ENCODE assay signal across 27 cellular contexts in the genomic region with DNA sequence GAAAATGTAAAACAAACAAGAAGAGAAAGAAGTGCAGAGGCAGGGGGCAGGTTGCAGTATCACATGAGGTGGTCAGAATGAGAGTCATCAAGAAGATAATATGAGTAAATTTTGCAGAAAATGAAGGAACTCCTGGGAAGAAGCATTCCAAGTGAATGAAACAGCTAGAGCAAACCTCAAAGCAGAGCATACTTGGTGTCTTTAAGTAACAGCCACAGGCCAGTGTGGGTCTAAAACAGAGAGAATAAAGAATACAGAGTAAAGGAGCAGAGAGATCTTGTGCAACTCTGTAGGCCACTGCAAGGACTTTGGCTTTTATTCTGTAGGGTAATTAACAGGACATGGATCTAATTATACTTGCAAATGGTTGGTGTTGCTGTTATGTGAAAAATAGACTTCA.
DNase-seq lines count a peak whose midpoint lies in the region; ATAC-seq, FAIRE-seq and TF ChIP-seq lines count a peak whose summit lies in the region.
"Had no signal": no experiment of that assay in that cellular context is flagged by ENCODE, and none has a peak within 500 bp of the region (broad histone marks: within the 10 kb centered on the region; RNA-seq: fewer than 3 reads in every experiment).

No MANE protein-coding gene starts in this region.

- H3K36me3 Mint-ChIP-seq in CD8-positive, alpha-beta T cell, result no peaks in the 10 kb centered on the region
- H3K36me3 Mint-ChIP-seq: naive thymus-derived CD4-positive, alpha-beta T cell had no signal

- H3K36me3 ChIP-seq in WERI-Rb-1, result no peaks in the 10 kb centered on the region
- H3K36me3 ChIP-seq in CD8-positive, alpha-beta T cell (ENCODE audit: insufficient read depth, low read length), result no peaks in the 10 kb centered on the region

- CTCF ChIA-PET in AG04449 (lab: Yijun Ruan, JAX), result no interaction called here
- CTCF ChIA-PET in CD8-positive, alpha-beta T cell (lab: Charles Lee), result no interaction called here

- TF ChIP-seq CTCF in AG04449 (IDR thresholded peaks at IDR 0.05; ENCODE audit: insufficient read depth, low read length, missing control alignments), result no peak
- TF ChIP-seq CTCF in astrocyte of the cerebellum (IDR thresholded peaks at IDR 0.05; ENCODE audit: low read depth, low read length, missing control alignments), result no peak
- no peak for TF ChIP-seq CTCF in foreskin fibroblast (IDR thresholded peaks at IDR 0.05; ENCODE audit: low read depth, low read length)
- TF ChIP-seq CTCF in WERI-Rb-1 (IDR thresholded peaks at IDR 0.05; ENCODE audit: low read depth, low read length), result no peak
- TF ChIP-seq CTCF in CD8-positive, alpha-beta T cell (IDR thresholded peaks at IDR 0.05), result no peak

- DNase-seq in AG04449 (ENCODE audit: low read depth, low spot score) (peak; percentile 53), H54 (ENCODE audit: insufficient read length, low spot score) (no peak), astrocyte of the cerebellum (ENCODE audit: low read depth) (peak; percentile 53), foreskin fibroblast (peak; percentile 46 to 78), WERI-Rb-1 (no peak), GDM1 (lab: John Stamatoyannopoulos, UW) (no peak)
- no peak for DNase-seq in CD8-positive, alpha-beta T cell
- DNase-seq: 8988T; activated CD4-positive, alpha-beta T cell treated with anti-CD3 and anti-CD28 coated beads for 1 hour; activated CD8-positive, alpha-beta memory T cell treated with anti-CD3 and anti-CD28 coated beads for 24 hours; activated naive CD4-positive, alpha-beta T cell; activated T-cell treated with anti-CD3 and anti-CD28 coated beads, Interleukin-2, amount 50 U/mL, for 4 hours; anterior cingulate cortex; C1 segment of cervical spinal cord; cerebellar nuclear complex; effector CD8-positive, alpha-beta T cell; HFFc6; naive thymus-derived CD4-positive, alpha-beta T cell; NCI-H187 treated with DMSO at 0.1 percent for 48 hours; NCI-H2227 treated with DMSO at 0.1 percent for 48 hours; NCI-H748 treated with DMSO at 0.1 percent for 48 hours; retina; stimulated activated CD4-positive, alpha-beta T cell treated with anti-CD3 and anti-CD28 coated beads, Interleukin-4, amount 100 ng/mL, for 24 hours; stimulated activated naive CD8-positive, alpha-beta T cell treated with anti-CD3 and anti-CD28 coated beads, Interleukin-15, Interleukin-2, amounts not matched to agents 100 U/mL and 50 U/mL, for 24 hours; tibial artery had no signal

- no peak for TF ChIP-seq POLR2A in H54 (IDR thresholded peaks at IDR 0.05; ENCODE audit: low read depth, low read length)

- no peak overlapping the region for H3K27ac ChIP-seq in WERI-Rb-1
- H3K27ac ChIP-seq in CD8-positive, alpha-beta T cell (ENCODE audit: low read depth, low read length), result no peak overlapping the region
- H3K27ac ChIP-seq: tibial artery had no signal

- H3K4me3 Mint-ChIP-seq in CD8-positive, alpha-beta T cell, result no peak overlapping the region
- H3K4me3 Mint-ChIP-seq: activated T-cell treated with anti-CD3 and anti-CD28 coated beads, Interleukin-2, amount 50 U/mL, for 4 hours; HFFc6; naive thymus-derived CD4-positive, alpha-beta T cell had no signal

- no peak overlapping the region for H3K4me3 ChIP-seq in AG04449 (ENCODE audit: low read depth, low read length)
- H3K4me3 ChIP-seq in astrocyte of the cerebellum (ENCODE audit: low read depth, low read length), result no peak overlapping the region
- no peak overlapping the region for H3K4me3 ChIP-seq in foreskin fibroblast (ENCODE audit: low read depth in 1 of 2, low read length in 2 of 2)
- H3K4me3 ChIP-seq in WERI-Rb-1 (ENCODE audit: low read depth, low read length), result no peak overlapping the region
- no peak overlapping the region for H3K4me3 ChIP-seq in CD8-positive, alpha-beta T cell (ENCODE audit: low read depth, low read length)
- H3K4me3 ChIP-seq: tibial artery had no signal

- intact Hi-C loops in CD8-positive, alpha-beta T cell (cut with DNase I, micrococcal nuclease), result no loop called here

- H3K9me3 ChIP-seq in WERI-Rb-1 (ENCODE audit: severe bottlenecking), result peaks cover 2% of the 10 kb centered on the region
- no peaks in the 10 kb centered on the region for H3K9me3 ChIP-seq in CD8-positive, alpha-beta T cell (ENCODE audit: low read length)

- no peak overlapping the region for H3K27ac Mint-ChIP-seq in CD8-positive, alpha-beta T cell
- H3K27ac Mint-ChIP-seq: HFFc6; naive thymus-derived CD4-positive, alpha-beta T cell had no signal

- POLR2A ChIA-PET in AG04449 (lab: Yijun Ruan, JAX), result no interaction called here
- POLR2A ChIA-PET in CD8-positive, alpha-beta T cell (lab: Charles Lee), result no interaction called here

- peaks cover 10% of the 10 kb centered on the region for H3K9me3 Mint-ChIP-seq in CD8-positive, alpha-beta T cell
- H3K9me3 Mint-ChIP-seq: activated T-cell treated with anti-CD3 and anti-CD28 coated beads, Interleukin-2, amount 50 U/mL, for 4 hours had no signal

- no peaks in the 10 kb centered on the region for H3K4me1 Mint-ChIP-seq in CD8-positive, alpha-beta T cell (ENCODE audit: low read depth)
- H3K4me1 Mint-ChIP-seq: naive thymus-derived CD4-positive, alpha-beta T cell had no signal

- in situ Hi-C loops in astrocyte of the cerebellum (cut with HindIII; ENCODE audit: low sequenced_read_pairs), result no loop called here

- no peak for ATAC-seq in GM18873 (IDR thresholded peaks at IDR 0.05; ENCODE audit: low FRiP score, unreplicated experiment)
- ATAC-seq in CD8-positive, alpha-beta T cell, result no peak
- ATAC-seq: activated T-cell treated with anti-CD3 and anti-CD28 coated beads, Interleukin-2, amount 50 U/mL, for 4 hours; naive thymus-derived CD4-positive, alpha-beta T cell; stimulated activated naive CD8-positive, alpha-beta T cell treated with anti-CD3 and anti-CD28 coated beads, Interleukin-15, Interleukin-2, amounts not matched to agents 100 U/mL and 50 U/mL, for 24 hours had no signal

- peak; percentile 33 for FAIRE-seq in H54 (lab: Jason Lieb, UNC)
- FAIRE-seq: HTR-8/SVneo had no signal

- no peaks in the 10 kb centered on the region for H3K4me1 ChIP-seq in CD8-positive, alpha-beta T cell (ENCODE audit: insufficient read depth, low read length)

- no peaks in the 10 kb centered on the region for H3K27me3 Mint-ChIP-seq in CD8-positive, alpha-beta T cell (ENCODE audit: low read depth)

- H3K27me3 ChIP-seq in WERI-Rb-1 (ENCODE audit: insufficient read depth, low read depth, severe bottlenecking), result no peaks in the 10 kb centered on the region
- H3K27me3 ChIP-seq in CD8-positive, alpha-beta T cell (ENCODE audit: insufficient read depth, low read length), result no peaks in the 10 kb centered on the region
- H3K27me3 ChIP-seq: tibial artery had no signal

Comparison
In these comparisons a context has a peak if more than half of its experiments do, and no peak if none do; other contexts are left out.
1. DNase-seq: peak in AG04449 (single experiment), astrocyte of the cerebellum (single experiment) and foreskin fibroblast (2 of 2); none in H54 (single experiment), WERI-Rb-1 (single experiment), CD8-positive, alpha-beta T cell (0 of 7) and GDM1 (single experiment).